25 cellular contexts compared by ENCODE assay signal in the genomic region with DNA sequence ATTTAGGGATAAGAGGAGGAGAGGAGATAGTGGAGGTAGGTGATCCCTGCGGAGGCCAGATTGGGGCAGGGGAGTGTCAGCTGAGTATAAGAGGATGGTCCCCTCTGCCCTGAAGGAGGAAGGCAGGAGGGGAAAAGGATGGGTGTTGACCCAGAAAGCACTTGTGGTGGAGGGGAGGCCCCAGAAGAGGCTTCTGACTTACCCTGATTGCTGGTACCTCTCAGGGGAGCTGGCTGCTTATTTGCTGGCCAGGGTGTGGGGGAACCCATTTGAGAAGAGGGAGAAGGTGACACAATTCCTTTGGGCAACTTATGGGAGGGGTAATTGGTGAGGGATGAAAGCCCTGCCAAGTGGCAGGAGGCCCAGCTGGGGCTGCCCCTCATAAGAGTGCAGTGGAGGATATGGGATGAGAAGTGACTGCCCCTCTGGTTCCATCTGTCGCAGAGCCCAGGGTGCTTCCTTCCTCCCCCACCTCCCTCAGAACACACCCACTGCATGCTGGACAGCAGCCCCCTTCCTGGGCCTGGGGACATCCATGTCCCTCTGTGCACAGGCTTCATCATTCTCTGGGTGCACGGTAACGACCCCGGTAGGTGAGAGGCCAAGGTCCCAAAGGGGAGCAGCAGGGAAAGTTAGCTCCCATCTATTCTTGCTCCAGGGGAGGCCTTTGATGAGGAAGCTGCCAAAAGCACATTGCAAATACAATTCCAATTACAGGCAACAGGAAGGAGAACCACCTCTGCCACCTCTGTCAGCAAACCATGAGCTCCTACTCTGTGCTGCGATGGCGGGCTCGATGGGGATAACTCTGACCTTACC. TPM values are rescaled to one million over a fixed set of nuclear protein-coding genes. Genes with fewer than 3 reads are reported as not detected.
"Had no signal": no experiment of that assay in that cellular context is flagged by ENCODE, and none has a peak within 500 bp of the region (broad histone marks: within the 10 kb centered on the region; RNA-seq: fewer than 3 reads in every experiment).

No MANE protein-coding gene starts in this region.

- H3K36me3 ChIP-seq: esophagus squamous epithelium, left ventricle myocardium inferior, thoracic aorta had no signal

- H3K27ac ChIP-seq: esophagus squamous epithelium, left ventricle myocardium inferior, thoracic aorta had no signal

- H3K27ac Mint-ChIP-seq: activated CD4-positive, alpha-beta T cell treated with anti-CD3 and anti-CD28 coated beads, Interleukin-2, amount 10 ng/mL, durations not matched to agents 24 days and 14 days; activated CD8-positive, alpha-beta T cell treated with anti-CD3 and anti-CD28 coated beads, Interleukin-2, amount 10 ng/mL, durations not matched to agents 7 days and 5 days; activated naive CD4-positive, alpha-beta T cell treated with anti-CD3 and anti-CD28 coated beads, Interleukin-2, amount 50 U/mL, for 72 hours; natural killer cell; T-helper 17 cell; WTC11 had no signal

- H3K4me3 ChIP-seq: esophagus squamous epithelium, left ventricle myocardium inferior, thoracic aorta had no signal

- H3K4me3 Mint-ChIP-seq: activated CD4-positive, alpha-beta T cell treated with anti-CD3 and anti-CD28 coated beads, Interleukin-2, amount 10 ng/mL, durations not matched to agents 24 days and 14 days; activated CD8-positive, alpha-beta T cell treated with anti-CD3 and anti-CD28 coated beads, Interleukin-2, amount 10 ng/mL, durations not matched to agents 7 days and 5 days; natural killer cell; T-helper 17 cell had no signal

- H3K4me1 Mint-ChIP-seq: activated CD4-positive, alpha-beta T cell treated with anti-CD3 and anti-CD28 coated beads, Interleukin-2, amount 10 ng/mL, durations not matched to agents 24 days and 14 days had no signal

- H3K9me3 Mint-ChIP-seq: activated CD4-positive, alpha-beta T cell treated with anti-CD3 and anti-CD28 coated beads, Interleukin-2, amount 10 ng/mL, durations not matched to agents 24 days and 14 days; activated naive CD4-positive, alpha-beta T cell treated with anti-CD3 and anti-CD28 coated beads, Interleukin-2, amount 50 U/mL, for 72 hours; natural killer cell; WTC11 had no signal

- H3K36me3 Mint-ChIP-seq: activated naive CD4-positive, alpha-beta T cell treated with anti-CD3 and anti-CD28 coated beads, Interleukin-2, amount 50 U/mL, for 72 hours; brain; natural killer cell had no signal

- H3K9me3 ChIP-seq: esophagus squamous epithelium, left ventricle myocardium inferior, thoracic aorta had no signal

- ATAC-seq: activated CD8-positive, alpha-beta T cell treated with anti-CD3 and anti-CD28 coated beads, Interleukin-2, amount 10 ng/mL, durations not matched to agents 7 days and 5 days; activated naive CD4-positive, alpha-beta T cell treated with anti-CD3 and anti-CD28 coated beads, Interleukin-2, amount 50 U/mL, for 72 hours; natural killer cell; T-helper 17 cell; WTC11 had no signal

- DNase-seq: activated CD4-positive, alpha-beta T cell treated with anti-CD3 and anti-CD28 coated beads, Interleukin-2, amount 10 ng/mL, durations not matched to agents 24 days and 14 days; activated CD8-positive, alpha-beta memory T cell treated with anti-CD3 and anti-CD28 coated beads, Interleukin-2, amount 50 U/mL, for 4 hours; activated CD8-positive, alpha-beta T cell treated with anti-CD3 and anti-CD28 coated beads, Interleukin-2, amount 10 ng/mL, durations not matched to agents 7 days and 5 days; activated effector memory CD4-positive, alpha-beta T cell treated with anti-CD3 and anti-CD28 coated beads, Interleukin-2, amount 50 U/mL, for 16 hours; activated T-cell treated with anti-CD3 and anti-CD28 coated beads, Interleukin-2, amount 50 U/mL, for 48 hours; central memory CD4-positive, alpha-beta T cell; effector CD8-positive, alpha-beta T cell; esophagus squamous epithelium; hypothalamus; kidney; left ventricle myocardium inferior; mesenchymal stem cell; natural killer cell; stimulated activated CD4-positive, alpha-beta T cell treated with anti-CD3 and anti-CD28 coated beads, Interleukin-12 subunit alpha, Interleukin-12 subunit beta, amount 100 ng/mL, for 4 hours; stimulated activated CD4-positive, alpha-beta T cell treated with anti-CD3 and anti-CD28 coated beads, Interleukin-2, amount 100 ng/mL, for 24 hours; T-helper 17 cell had no signal

RNA-seq across cellular contexts. Expression of a gene that starts 1.4 kb away (rescaled TPM):
- total RNA-seq: activated CD4-positive, alpha-beta T cell treated with anti-CD3 and anti-CD28 coated beads, Interleukin-2, amount 10 ng/mL, durations not matched to agents 24 days and 14 days; activated CD8-positive, alpha-beta T cell treated with anti-CD3 and anti-CD28 coated beads, Interleukin-2, amount 10 ng/mL, durations not matched to agents 7 days and 5 days; activated naive CD4-positive, alpha-beta T cell treated with anti-CD3 and anti-CD28 coated beads, Interleukin-2, amount 50 U/mL, for 72 hours; left ventricle myocardium inferior; natural killer cell; T-helper 17 cell had no signal

RNA-seq across cellular contexts. Expression of a gene that starts 39.2 kb away (rescaled TPM):
- total RNA-seq: activated CD4-positive, alpha-beta T cell treated with anti-CD3 and anti-CD28 coated beads, Interleukin-2, amount 10 ng/mL, durations not matched to agents 24 days and 14 days; endothelial cell of umbilical vein; esophagus squamous epithelium; fibroblast of villous mesenchyme; left ventricle myocardium inferior; natural killer cell; osteocyte; pulmonary artery endothelial cell; thoracic aorta; urinary bladder had no signal
- polyA plus RNA-seq: endothelial cell of umbilical vein, urinary bladder had no signal

RNA-seq across cellular contexts. Expression of a gene that starts 57.5 kb away (rescaled TPM):
- total RNA-seq: activated CD4-positive, alpha-beta T cell treated with anti-CD3 and anti-CD28 coated beads, Interleukin-2, amount 10 ng/mL, durations not matched to agents 24 days and 14 days; activated CD8-positive, alpha-beta T cell treated with anti-CD3 and anti-CD28 coated beads, Interleukin-2, amount 10 ng/mL, durations not matched to agents 7 days and 5 days; endothelial cell of umbilical vein; fibroblast of villous mesenchyme; left ventricle myocardium inferior; natural killer cell; osteocyte; pulmonary artery endothelial cell; T-helper 17 cell; urinary bladder had no signal
- polyA plus RNA-seq: endothelial cell of umbilical vein had no signal
